In the genomic region with DNA sequence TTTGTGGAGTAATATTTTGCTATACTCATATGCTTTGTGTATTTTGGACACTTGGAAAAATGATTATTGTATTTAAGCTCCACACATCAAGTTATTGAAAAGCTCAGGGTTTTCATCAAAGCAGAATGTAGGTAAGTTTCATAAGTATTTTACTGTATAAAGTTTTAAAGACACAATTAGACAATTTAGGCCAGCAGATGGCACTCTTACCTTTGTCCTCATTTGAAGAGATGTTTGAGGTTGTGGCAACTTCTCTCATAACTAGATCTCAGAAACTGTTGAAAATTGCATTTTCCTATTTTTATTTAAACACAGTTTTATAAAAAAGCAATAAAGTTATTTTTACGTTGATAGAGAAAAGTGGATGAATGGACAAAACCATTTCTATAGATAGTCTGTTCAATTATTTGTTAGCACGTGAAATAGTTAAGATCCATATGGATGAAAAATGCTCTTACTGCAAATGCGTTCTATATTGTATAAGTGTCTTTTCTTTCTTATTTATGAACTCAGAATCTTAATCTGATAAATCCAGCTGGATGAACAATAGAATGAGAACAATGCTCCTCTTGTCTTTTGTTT, we compare ENCODE assay signal across 8 cellular contexts.
DNase-seq lines count a peak whose midpoint lies in the region; ATAC-seq and TF ChIP-seq lines count a peak whose summit lies in the region.

No MANE protein-coding gene starts in this region.

- no peak overlapping the region for H3K4me3 Mint-ChIP-seq in CD4-positive, CD25-positive, alpha-beta regulatory T cell

- no peaks in the 10 kb centered on the region for H3K9me3 ChIP-seq in CD4-positive, CD25-positive, alpha-beta regulatory T cell (ENCODE audit: control insufficient read depth in 2 of 2, low read length in 2 of 2)
- H3K9me3 ChIP-seq in adipocyte (ENCODE audit: control insufficient read depth, low read length) (no peaks in the 10 kb centered on the region), left ventricle myocardium inferior (replicated peaks) (peaks cover 4% of the 10 kb centered on the region)

- no peaks in the 10 kb centered on the region for H3K4me1 Mint-ChIP-seq in CD4-positive, CD25-positive, alpha-beta regulatory T cell

- no peaks in the 10 kb centered on the region for H3K36me3 Mint-ChIP-seq in CD4-positive, CD25-positive, alpha-beta regulatory T cell

- H3K27me3 Mint-ChIP-seq in CD4-positive, CD25-positive, alpha-beta regulatory T cell, result peaks cover 6% of the 10 kb centered on the region

- H3K27ac ChIP-seq in CD4-positive, CD25-positive, alpha-beta regulatory T cell (ENCODE audit: insufficient read depth, low read length, poor library complexity, severe bottlenecking), result no peak overlapping the region
- H3K27ac ChIP-seq in left ventricle myocardium inferior (replicated peaks), result peak overlapping the region; percentile 69

- H3K9ac ChIP-seq in adipocyte (ENCODE audit: low read length), result no peak overlapping the region

- peak in 2 of 3 donors; percentile 3 to 46 for DNase-seq in CD4-positive, CD25-positive, alpha-beta regulatory T cell
- DNase-seq in NCI-H2081 (lab: John Stamatoyannopoulos, UW) (peak; percentile 50 to 63), adipocyte (ENCODE audit: low read depth) (peak; percentile 91), left ventricle myocardium inferior (no peak), smooth muscle cell of the brain vasculature (ENCODE audit: low read depth, low spot score) (peak; percentile 62)

- H3K9me3 Mint-ChIP-seq in CD4-positive, CD25-positive, alpha-beta regulatory T cell, result peaks cover 0 to 4% (median 0%) of the 10 kb centered on the region in 7 donors

- no peaks in the 10 kb centered on the region for H3K36me3 ChIP-seq in CD4-positive, CD25-positive, alpha-beta regulatory T cell (ENCODE audit: control insufficient read depth, insufficient read depth, low read length)
- H3K36me3 ChIP-seq in adipocyte (ENCODE audit: control insufficient read depth, insufficient read depth, low read length, severe bottlenecking), result no peaks in the 10 kb centered on the region
- H3K36me3 ChIP-seq in left ventricle myocardium inferior, result no peaks in the 10 kb centered on the region

- no peak overlapping the region for H3K4me3 ChIP-seq in CD4-positive, CD25-positive, alpha-beta regulatory T cell (ENCODE audit: low read depth, low read length)
- no peak overlapping the region for H3K4me3 ChIP-seq in adipocyte (ENCODE audit: low read length)
- H3K4me3 ChIP-seq in left ventricle myocardium inferior, result no peak overlapping the region

- no peak overlapping the region for H3K27ac Mint-ChIP-seq in CD4-positive, CD25-positive, alpha-beta regulatory T cell

- H3K4me1 ChIP-seq in CD4-positive, CD25-positive, alpha-beta regulatory T cell (ENCODE audit: control insufficient read depth, insufficient read depth, low read length, poor library complexity, severe bottlenecking), result no peaks in the 10 kb centered on the region
- H3K4me1 ChIP-seq in adipocyte (ENCODE audit: control insufficient read depth, insufficient read depth, low read length) (peaks cover 19% of the 10 kb centered on the region), left ventricle myocardium inferior (peaks cover 36% of the 10 kb centered on the region)

- no peaks in the 10 kb centered on the region for H3K27me3 ChIP-seq in CD4-positive, CD25-positive, alpha-beta regulatory T cell (ENCODE audit: control insufficient read depth, insufficient read depth, low read length)
- H3K27me3 ChIP-seq in adipocyte (replicated peaks; ENCODE audit: control insufficient read depth, insufficient read depth, low read length) (no peaks in the 10 kb centered on the region), left ventricle myocardium inferior (ENCODE audit: low read depth) (no peaks in the 10 kb centered on the region)

- intact Hi-C loops in left ventricle myocardium inferior (cut with micrococcal nuclease), result no loop called here

- no peak for ATAC-seq in CD4-positive, CD25-positive, alpha-beta regulatory T cell (ENCODE audit: low read depth in 2 of 2)
- peak; percentile 47 for ATAC-seq in GM18858 (IDR thresholded peaks at IDR 0.05; ENCODE audit: unreplicated experiment)
- ATAC-seq in GM18517 (IDR thresholded peaks at IDR 0.05; ENCODE audit: unreplicated experiment), result no peak
- no peak for ATAC-seq in GM18867 (IDR thresholded peaks at IDR 0.05; ENCODE audit: unreplicated experiment)

- TF ChIP-seq CTCF in left ventricle myocardium inferior (IDR thresholded peaks at IDR 0.05; ENCODE audit: borderline replicate concordance), result peak; percentile 72
